Comparison of ENCODE assay signal across 8 cellular contexts in the genomic region with DNA sequence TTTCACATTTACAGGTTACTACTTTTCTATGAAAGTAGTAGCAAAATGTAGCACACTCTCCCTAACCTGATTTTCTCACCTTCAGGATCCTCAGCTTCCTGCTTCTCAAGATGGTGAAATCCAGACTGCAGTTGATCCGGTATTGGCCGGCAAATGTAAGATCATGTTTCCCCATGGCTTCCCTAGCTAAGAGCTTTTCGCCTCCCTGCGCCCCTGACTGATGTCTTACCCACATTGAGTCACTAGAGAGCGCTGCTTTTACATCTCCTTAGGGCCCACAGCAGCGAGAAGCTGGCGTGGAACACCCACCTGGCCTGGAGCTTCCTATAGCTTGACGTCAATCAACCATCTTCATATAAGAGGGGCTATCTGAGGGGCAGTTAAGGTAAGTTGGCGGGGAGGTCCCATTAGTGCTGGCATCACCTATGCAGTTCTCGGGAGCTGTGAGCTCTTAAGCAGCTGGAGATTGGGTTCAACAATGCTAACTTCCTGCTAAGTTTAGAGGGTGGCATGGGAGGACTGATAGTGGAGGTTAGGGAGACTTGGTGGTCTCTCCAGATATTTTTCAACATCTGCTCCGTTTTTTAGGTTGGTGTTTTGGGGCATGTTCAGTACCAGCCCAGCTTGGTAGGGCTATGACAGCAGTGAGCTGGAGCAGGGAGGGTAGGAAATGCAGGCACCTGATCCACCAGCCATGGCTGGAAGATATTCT. TPM values are rescaled to one million over a fixed set of nuclear protein-coding genes. Genes with fewer than 3 reads are reported as not detected.
DNase-seq lines count a peak whose midpoint lies in the region; ATAC-seq and TF ChIP-seq lines count a peak whose summit lies in the region.

No MANE protein-coding gene starts in this region.

- H3K4me3 Mint-ChIP-seq in activated CD4-positive, alpha-beta memory T cell treated with anti-CD3 and anti-CD28 coated beads for 36 hours: no peak overlapping the region

- peak; percentile 26 for DNase-seq in AG04449 (ENCODE audit: low read depth, low spot score)
- peak; percentile 70 for DNase-seq in GM12865 (ENCODE audit: low read depth)
- DNase-seq in NCI-H2107 treated with DMSO at 0.1 percent for 48 hours (lab: John Stamatoyannopoulos, UW; ENCODE audit: unreplicated experiment): peak; percentile 91
- peak; percentile 65 for DNase-seq in activated CD4-positive, alpha-beta memory T cell treated with anti-CD3 and anti-CD28 coated beads for 36 hours
- peak; percentile 76 for DNase-seq in fibroblast of pulmonary artery (ENCODE audit: low read depth)
- peak; percentile 30 for DNase-seq in non-pigmented ciliary epithelial cell (ENCODE audit: low read depth)
- DNase-seq in occipital lobe (lab: John Stamatoyannopoulos, UW): no peak

- intact Hi-C loops in activated CD4-positive, alpha-beta memory T cell treated with anti-CD3 and anti-CD28 coated beads for 36 hours (cut with micrococcal nuclease): no loop called here

- H3K4me3 ChIP-seq in AG04449 (ENCODE audit: low read depth, low read length) (no peak overlapping the region), GM12865 (ENCODE audit: low read depth, low read length) (no peak overlapping the region), fibroblast of pulmonary artery (replicated peaks; ENCODE audit: low read depth, low read length) (no peak overlapping the region)

- CTCF ChIA-PET in AG04449 (lab: Yijun Ruan, JAX): interaction anchor here (0.7 to 5.6 kb wide), 17 partner anchors 9 to 565 kb away, joined by 3 to 37 read pairs (median 4); partner anchors contain the start of genes ARL8A and LGR6
- CTCF ChIA-PET in activated CD4-positive, alpha-beta memory T cell treated with anti-CD3 and anti-CD28 coated beads for 36 hours (lab: Charles Lee): interaction anchor here (0.6 to 3.4 kb wide), 18 partner anchors 8 to 326 kb away, joined by 3 to 21 read pairs (median 5); partner anchors contain the start of genes ARL8A and IPO9

- H3K27me3 Mint-ChIP-seq in activated CD4-positive, alpha-beta memory T cell treated with anti-CD3 and anti-CD28 coated beads for 36 hours: no peaks in the 10 kb centered on the region

- peak; percentile 58 for TF ChIP-seq CTCF in AG04449 (IDR thresholded peaks at IDR 0.05; ENCODE audit: insufficient read depth, low read length, missing control alignments)
- peak; percentile 67 for TF ChIP-seq CTCF in GM12865 (IDR thresholded peaks at IDR 0.05; ENCODE audit: insufficient read depth, low read depth, low read length, missing control alignments)
- peak; percentile 66 for TF ChIP-seq CTCF in fibroblast of pulmonary artery (IDR thresholded peaks at IDR 0.05; ENCODE audit: low read length, missing control alignments)

- H3K4me1 Mint-ChIP-seq in activated CD4-positive, alpha-beta memory T cell treated with anti-CD3 and anti-CD28 coated beads for 36 hours (ENCODE audit: low read depth): peaks cover 51% of the 10 kb centered on the region

- POLR2A ChIA-PET in AG04449 (lab: Yijun Ruan, JAX): interaction anchor here (0.6 kb wide), 1 partner anchor 853 kb away, joined by 4 read pairs; the partner anchor contains the start of gene TMEM183A
- POLR2A ChIA-PET in activated CD4-positive, alpha-beta memory T cell treated with anti-CD3 and anti-CD28 coated beads for 36 hours (lab: Charles Lee): interaction anchor here (1.2 to 2.8 kb wide), 5 partner anchors 9 to 25 kb away, joined by 3 to 23 read pairs (median 5); partner anchors contain the start of gene ARL8A

- no peak for ATAC-seq in GM21360 (IDR thresholded peaks at IDR 0.05; ENCODE audit: unreplicated experiment)

- H3K27ac Mint-ChIP-seq in activated CD4-positive, alpha-beta memory T cell treated with anti-CD3 and anti-CD28 coated beads for 36 hours: peak overlapping the region; percentile 75

- H3K9me3 Mint-ChIP-seq in activated CD4-positive, alpha-beta memory T cell treated with anti-CD3 and anti-CD28 coated beads for 36 hours: no peaks in the 10 kb centered on the region

- peaks cover 79% of the 10 kb centered on the region for H3K36me3 Mint-ChIP-seq in activated CD4-positive, alpha-beta memory T cell treated with anti-CD3 and anti-CD28 coated beads for 36 hours

RNA-seq across cellular contexts. Expression of gene PTPN7, which starts 5.5 kb away (rescaled TPM):
- 100 to 1,000 TPM; 197 to 199 TPM for total RNA-seq in activated CD4-positive, alpha-beta memory T cell treated with anti-CD3 and anti-CD28 coated beads for 36 hours
- total RNA-seq in occipital lobe: 0.16 TPM

RNA-seq across cellular contexts. Expression of gene ARL8A, which starts 10.4 kb away (rescaled TPM):
- 10 to 100 TPM; 38.2 to 40.4 TPM for total RNA-seq in activated CD4-positive, alpha-beta memory T cell treated with anti-CD3 and anti-CD28 coated beads for 36 hours
- 77.0 TPM for total RNA-seq in occipital lobe

RNA-seq across cellular contexts. Expression of gene GPR37L1, which starts 32.2 kb away (rescaled TPM):
- total RNA-seq in activated CD4-positive, alpha-beta memory T cell treated with anti-CD3 and anti-CD28 coated beads for 36 hours: not detected
- 1.1 TPM for total RNA-seq in occipital lobe

RNA-seq across cellular contexts. Expression of gene LGR6, which starts 38.7 kb away (rescaled TPM):
- under 1 TPM; 0.05 to 0.10 TPM for total RNA-seq in activated CD4-positive, alpha-beta memory T cell treated with anti-CD3 and anti-CD28 coated beads for 36 hours
- total RNA-seq in occipital lobe: 0.62 TPM

Comparison
In these comparisons a context has a peak if more than half of its experiments do, and no peak if none do; other contexts are left out.
1. RNA of gene PTPN7, which starts 5.5 kb away (total RNA-seq): 197 to 199 TPM in activated CD4-positive, alpha-beta memory T cell treated with anti-CD3 and anti-CD28 coated beads for 36 hours; 0.16 TPM in occipital lobe (single experiment); every median in the first group is over 100 times any median in the second.
2. Peak in every context shown above with its lines, with median percentiles within 50 percentile points of each other: CTCF ChIP-seq.